ENCODE assay signal across 10 cellular contexts in genomic region chr1:20152599-20152930, GRCh38. TPM values are rescaled to one million over a fixed set of nuclear protein-coding genes. Genes with fewer than 3 reads are reported as not detected.
DNase-seq lines count a peak whose midpoint lies in the region; ATAC-seq and TF ChIP-seq lines count a peak whose summit lies in the region.
"Had no signal": no experiment of that assay in that cellular context is flagged by ENCODE, and none has a peak within 500 bp of the region (broad histone marks: within the 10 kb centered on the region; RNA-seq: fewer than 3 reads in every experiment).

No MANE protein-coding gene starts in this region.

- no peaks in the 10 kb centered on the region for H3K9me3 Mint-ChIP-seq in activated CD4-positive, alpha-beta T cell treated with anti-CD3 and anti-CD28 coated beads, Interleukin-2, amount 10 ng/mL, durations not matched to agents 24 days and 14 days
- H3K9me3 Mint-ChIP-seq in stimulated activated memory B cell treated with anti-CD40 and anti-IgM and Interleukin-4, amounts not matched to agents 10 μg/mL and 1 μg/mL and 100 μg/mL, for 72 hours = no peaks in the 10 kb centered on the region

- H3K36me3 Mint-ChIP-seq in activated CD4-positive, alpha-beta T cell treated with anti-CD3 and anti-CD28 coated beads, Interleukin-2, amount 10 ng/mL, durations not matched to agents 24 days and 14 days (ENCODE audit: low read depth) = no peaks in the 10 kb centered on the region
- H3K36me3 Mint-ChIP-seq in stimulated activated memory B cell treated with anti-CD40 and anti-IgM and Interleukin-4, amounts not matched to agents 10 μg/mL and 1 μg/mL and 100 μg/mL, for 72 hours = no peaks in the 10 kb centered on the region

- no peak; the same call in 2 of the 3 replicates for ATAC-seq in RWPE2 (ENCODE audit: low read depth)
- no peak for ATAC-seq in right cardiac atrium
- ATAC-seq in stimulated activated memory B cell treated with anti-CD40 and anti-IgM and Interleukin-4, amounts not matched to agents 10 μg/mL and 1 μg/mL and 100 μg/mL, for 72 hours = no peak
- ATAC-seq in GM19035 (IDR thresholded peaks at IDR 0.05; ENCODE audit: unreplicated experiment) = no peak

- DNase-seq in activated CD4-positive, alpha-beta T cell treated with anti-CD3 and anti-CD28 coated beads, Interleukin-2, amount 10 ng/mL, durations not matched to agents 24 days and 14 days = no peak
- no peak for DNase-seq in activated CD4-positive, alpha-beta T cell treated with anti-CD3 and anti-CD28 coated beads for 4 hours
- DNase-seq in RWPE2 (ENCODE audit: low spot score) = no peak
- DNase-seq in right cardiac atrium = no peak
- no peak for DNase-seq in SW480 (ENCODE audit: low spot score)
- no peak for DNase-seq in ACHN

- H3K9me3 ChIP-seq in RWPE2 (ENCODE audit: severe bottlenecking) (no peaks in the 10 kb centered on the region), right cardiac atrium (ENCODE audit: control insufficient read depth, low read length) (no peaks in the 10 kb centered on the region)
- H3K9me3 ChIP-seq: heart left ventricle had no signal

- H3K4me1 Mint-ChIP-seq in activated CD4-positive, alpha-beta T cell treated with anti-CD3 and anti-CD28 coated beads, Interleukin-2, amount 10 ng/mL, durations not matched to agents 24 days and 14 days = peaks cover 16% of the 10 kb centered on the region
- H3K4me1 Mint-ChIP-seq in stimulated activated memory B cell treated with anti-CD40 and anti-IgM and Interleukin-4, amounts not matched to agents 10 μg/mL and 1 μg/mL and 100 μg/mL, for 72 hours = peaks cover 21% of the 10 kb centered on the region

- H3K27ac Mint-ChIP-seq in activated CD4-positive, alpha-beta T cell treated with anti-CD3 and anti-CD28 coated beads, Interleukin-2, amount 10 ng/mL, durations not matched to agents 24 days and 14 days = no peak overlapping the region
- peak overlapping the region; percentile 62 for H3K27ac Mint-ChIP-seq in stimulated activated memory B cell treated with anti-CD40 and anti-IgM and Interleukin-4, amounts not matched to agents 10 μg/mL and 1 μg/mL and 100 μg/mL, for 72 hours

- TF ChIP-seq CTCF in RWPE2 (IDR thresholded peaks at IDR 0.05; ENCODE audit: poor library complexity, severe bottlenecking) = peak; percentile 71

- H3K4me1 ChIP-seq in RWPE2 (ENCODE audit: insufficient read depth, poor library complexity, severe bottlenecking) (no peaks in the 10 kb centered on the region), right cardiac atrium (ENCODE audit: control insufficient read depth, insufficient read depth, low read length) (peaks cover 2% of the 10 kb centered on the region)

- H3K27ac ChIP-seq in RWPE2 (ENCODE audit: poor library complexity, severe bottlenecking) (no peak overlapping the region), right cardiac atrium (ENCODE audit: low read length) (peak overlapping the region; percentile 9)

- no peaks in the 10 kb centered on the region for H3K36me3 ChIP-seq in RWPE2 (ENCODE audit: low read depth)
- H3K36me3 ChIP-seq: heart left ventricle had no signal

- H3K4me3 ChIP-seq in RWPE2 (ENCODE audit: severe bottlenecking) = no peak overlapping the region
- no peak overlapping the region for H3K4me3 ChIP-seq in right cardiac atrium (ENCODE audit: low read length)

- H3K27me3 Mint-ChIP-seq in activated CD4-positive, alpha-beta T cell treated with anti-CD3 and anti-CD28 coated beads, Interleukin-2, amount 10 ng/mL, durations not matched to agents 24 days and 14 days = no peaks in the 10 kb centered on the region
- H3K27me3 Mint-ChIP-seq in stimulated activated memory B cell treated with anti-CD40 and anti-IgM and Interleukin-4, amounts not matched to agents 10 μg/mL and 1 μg/mL and 100 μg/mL, for 72 hours = no peaks in the 10 kb centered on the region

- 47% methylated on average over 7 of the region's 7 CpGs for WGBS in right cardiac atrium

- intact Hi-C loops in activated CD4-positive, alpha-beta T cell treated with anti-CD3 and anti-CD28 coated beads, Interleukin-2, amount 10 ng/mL, durations not matched to agents 24 days and 14 days (cut with micrococcal nuclease) = loop anchor here (1.0 to 2.0 kb wide), 5 partner anchors 34 to 234 kb away; partner anchors contain the start of genes PLA2G2C and UBXN10
- intact Hi-C loops in right cardiac atrium (cut with DNase I) = loop anchor here (2.0 to 10.0 kb wide), 7 partner anchors 48 to 236 kb away; partner anchors contain the start of genes PLA2G2A (in 4 of the 4) and PLA2G2E (in 1 of the 4)

- no peaks in the 10 kb centered on the region for H3K27me3 ChIP-seq in RWPE2 (ENCODE audit: insufficient read depth, poor library complexity, severe bottlenecking)
- H3K27me3 ChIP-seq in right cardiac atrium (ENCODE audit: control insufficient read depth, insufficient read depth) = no peaks in the 10 kb centered on the region

- in situ Hi-C loops in ACHN (cut with HindIII; ENCODE audit: low pct_ligation_motif_present, low pct_unique_long_range_greater_than_20kb, low sequenced_read_pairs) = no loop called here

- H3K4me3 Mint-ChIP-seq in activated CD4-positive, alpha-beta T cell treated with anti-CD3 and anti-CD28 coated beads, Interleukin-2, amount 10 ng/mL, durations not matched to agents 24 days and 14 days = peak overlapping the region; percentile 85
- H3K4me3 Mint-ChIP-seq in stimulated activated memory B cell treated with anti-CD40 and anti-IgM and Interleukin-4, amounts not matched to agents 10 μg/mL and 1 μg/mL and 100 μg/mL, for 72 hours = no peak overlapping the region

RNA-seq across cellular contexts. Expression of gene PLA2G2F, which starts 13.4 kb away (rescaled TPM):
- not detected in 2 replicates for total RNA-seq in activated CD4-positive, alpha-beta T cell treated with anti-CD3 and anti-CD28 coated beads, Interleukin-2, amount 10 ng/mL, durations not matched to agents 24 days and 14 days
- total RNA-seq in right cardiac atrium = not detected
- polyA plus RNA-seq in right cardiac atrium = not detected
- total RNA-seq: bronchial epithelial cell, heart left ventricle had no signal
- polyA plus RNA-seq: heart left ventricle had no signal

RNA-seq across cellular contexts. Expression of gene PLA2G2D, which starts 33.2 kb away (rescaled TPM):
- not detected in 2 replicates for total RNA-seq in activated CD4-positive, alpha-beta T cell treated with anti-CD3 and anti-CD28 coated beads, Interleukin-2, amount 10 ng/mL, durations not matched to agents 24 days and 14 days
- total RNA-seq in right cardiac atrium = not detected
- polyA plus RNA-seq in right cardiac atrium = not detected
- total RNA-seq: bronchial epithelial cell had no signal
- polyA plus RNA-seq: heart left ventricle had no signal

RNA-seq across cellular contexts. Expression of gene UBXN10, which starts 33.3 kb away (rescaled TPM):
- total RNA-seq in activated CD4-positive, alpha-beta T cell treated with anti-CD3 and anti-CD28 coated beads, Interleukin-2, amount 10 ng/mL, durations not matched to agents 24 days and 14 days = 1.2 and 1.3 TPM in 2 replicates
- 1 to 10 TPM; 4.7 to 6.3 (median 5.5) TPM for total RNA-seq in right cardiac atrium
- polyA plus RNA-seq in right cardiac atrium = 3.2 TPM

RNA-seq across cellular contexts. Expression of gene PLA2G2C, which starts 33.8 kb away (rescaled TPM):
- total RNA-seq in activated CD4-positive, alpha-beta T cell treated with anti-CD3 and anti-CD28 coated beads, Interleukin-2, amount 10 ng/mL, durations not matched to agents 24 days and 14 days = 0.28 and 0.40 TPM in 2 replicates
- under 1 TPM in 1 of 4 donors, not detected in 3; 0.31 TPM for total RNA-seq in right cardiac atrium
- 0.02 TPM for polyA plus RNA-seq in right cardiac atrium
- total RNA-seq: bronchial epithelial cell had no signal
- polyA plus RNA-seq: heart left ventricle had no signal
